In the genomic region with DNA sequence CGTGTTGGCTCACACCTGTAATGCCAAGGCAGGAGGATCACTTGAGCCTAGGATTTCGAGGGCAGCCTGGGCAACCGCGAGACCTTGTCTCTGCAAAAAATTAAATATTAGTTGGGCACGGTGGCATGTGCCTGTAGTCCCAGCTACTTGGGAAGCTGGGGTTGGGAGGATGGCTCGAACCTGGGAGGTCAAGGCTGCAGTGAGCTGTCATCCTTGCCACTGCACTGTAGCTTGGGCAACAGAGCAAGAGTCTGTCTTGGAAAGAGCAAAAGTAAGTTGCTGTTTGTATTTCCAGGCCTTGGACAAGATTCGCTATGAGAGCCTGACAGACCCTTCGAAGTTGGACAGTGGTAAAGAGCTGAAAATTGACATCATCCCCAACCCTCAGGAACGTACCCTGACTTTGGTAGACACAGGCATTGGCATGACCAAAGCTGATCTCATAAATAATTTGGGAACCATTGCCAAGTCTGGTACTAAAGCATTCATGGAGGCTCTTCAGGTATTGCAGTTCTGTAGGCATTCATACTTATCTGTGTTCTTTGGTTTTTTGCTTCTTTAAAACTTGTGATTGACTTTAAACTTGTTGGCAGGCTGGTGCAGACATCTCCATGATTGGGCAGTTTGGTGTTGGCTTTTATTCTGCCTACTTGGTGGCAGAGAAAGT, we compare ENCODE assay signal across 10 cellular contexts. TPM values are rescaled to one million over a fixed set of nuclear protein-coding genes. Genes with fewer than 3 reads are reported as not detected.
DNase-seq lines count a peak whose midpoint lies in the region; ATAC-seq lines count a peak whose summit lies in the region.
"Had no signal": no experiment of that assay in that cellular context is flagged by ENCODE, and none has a peak within 500 bp of the region (broad histone marks: within the 10 kb centered on the region; RNA-seq: fewer than 3 reads in every experiment).

No MANE protein-coding gene starts in this region.

- POLR2A ChIA-PET in activated CD4-positive, alpha-beta T cell treated with anti-CD3 and anti-CD28 coated beads, Interleukin-2, amount 10 ng/mL, durations not matched to agents 7 days and 5 days (lab: Charles Lee): interaction anchor here (0.8 kb wide), 1 partner anchor 8 kb away, joined by 3 read pairs; a partner anchor contains a TSS

- H3K36me3 Mint-ChIP-seq in activated CD4-positive, alpha-beta T cell treated with anti-CD3 and anti-CD28 coated beads, Interleukin-2, amount 10 ng/mL, durations not matched to agents 7 days and 5 days (ENCODE audit: low read depth): peaks cover 69% of the 10 kb centered on the region
- peaks cover 67% of the 10 kb centered on the region for H3K36me3 Mint-ChIP-seq in activated T-helper 1 cell treated with anti-CD3 and anti-CD28 coated beads, Interleukin-12 subunit alpha, Interleukin-12 subunit beta, Interleukin-2, Interleukin-4 antibody, amounts not matched to agents 30 ng/mL and 10 ng/mL and 1 ng/mL, durations not matched to agents 14 hours and 24 hours and 36 hours (ENCODE audit: low read depth)

- CTCF ChIA-PET in activated CD4-positive, alpha-beta T cell treated with anti-CD3 and anti-CD28 coated beads, Interleukin-2, amount 10 ng/mL, durations not matched to agents 7 days and 5 days (lab: Charles Lee): interaction anchor here (2.6 to 7.8 kb wide), 2 partner anchors 6 to 19 kb away, joined by 7 to 66 read pairs; a partner anchor contains a TSS

- peak overlapping the region; percentile 95 for H3K27ac Mint-ChIP-seq in activated CD4-positive, alpha-beta T cell treated with anti-CD3 and anti-CD28 coated beads, Interleukin-2, amount 10 ng/mL, durations not matched to agents 7 days and 5 days
- H3K27ac Mint-ChIP-seq in activated T-helper 1 cell treated with anti-CD3 and anti-CD28 coated beads, Interleukin-12 subunit alpha, Interleukin-12 subunit beta, Interleukin-2, Interleukin-4 antibody, amounts not matched to agents 30 ng/mL and 10 ng/mL and 1 ng/mL, durations not matched to agents 14 hours and 24 hours and 36 hours: peak overlapping the region; percentile 98
- peak overlapping the region; percentile 100 for H3K27ac Mint-ChIP-seq in stimulated activated naive CD8-positive, alpha-beta T cell treated with anti-CD3 and anti-CD28 coated beads, Interleukin-15, amount 100 ng/mL, for 72 hours

- H3K9me3 ChIP-seq in iPS-18a (ENCODE audit: control insufficient read depth, low read depth, low read length): no peaks in the 10 kb centered on the region

- H3K27me3 Mint-ChIP-seq in activated CD4-positive, alpha-beta T cell treated with anti-CD3 and anti-CD28 coated beads, Interleukin-2, amount 10 ng/mL, durations not matched to agents 7 days and 5 days: no peaks in the 10 kb centered on the region
- H3K27me3 Mint-ChIP-seq in activated T-helper 1 cell treated with anti-CD3 and anti-CD28 coated beads, Interleukin-12 subunit alpha, Interleukin-12 subunit beta, Interleukin-2, Interleukin-4 antibody, amounts not matched to agents 30 ng/mL and 10 ng/mL and 1 ng/mL, durations not matched to agents 14 hours and 24 hours and 36 hours (ENCODE audit: insufficient read depth): no peaks in the 10 kb centered on the region
- no peaks in the 10 kb centered on the region for H3K27me3 Mint-ChIP-seq in stimulated activated naive CD8-positive, alpha-beta T cell treated with anti-CD3 and anti-CD28 coated beads, Interleukin-15, amount 100 ng/mL, for 72 hours

- no peak for DNase-seq in activated CD4-positive, alpha-beta T cell treated with anti-CD3 and anti-CD28 coated beads, Interleukin-2, amount 10 ng/mL, durations not matched to agents 7 days and 5 days
- no peak for DNase-seq in activated CD4-positive, alpha-beta T cell treated with anti-CD3 and anti-CD28 coated beads, Interleukin-2, amount 50 U/mL, for 48 hours
- DNase-seq in activated T-helper 1 cell treated with anti-CD3 and anti-CD28 coated beads, Interleukin-12 subunit alpha, Interleukin-12 subunit beta, Interleukin-2, Interleukin-4 antibody, amounts not matched to agents 30 ng/mL and 10 ng/mL and 1 ng/mL, durations not matched to agents 14 hours and 24 hours and 36 hours (ENCODE audit: low spot score): no peak
- DNase-seq in stimulated activated naive CD8-positive, alpha-beta T cell treated with anti-CD3 and anti-CD28 coated beads, Interleukin-15, amount 100 ng/mL, for 72 hours: no peak
- DNase-seq in NCI-H2081 treated with DMSO at 0.1 percent for 48 hours (lab: John Stamatoyannopoulos, UW): no peak
- DNase-seq in UCSD-AML1 (lab: John Stamatoyannopoulos, UW; ENCODE audit: unreplicated experiment): no peak
- no peak for DNase-seq in AG20443 (ENCODE audit: low spot score)
- DNase-seq: stimulated activated CD4-positive, alpha-beta T cell treated with anti-CD3 and anti-CD28 coated beads, Interleukin-1b, Interleukin-23, amount 100 ng/mL, for 48 hours had no signal

- H3K27me3 ChIP-seq in iPS-18a (ENCODE audit: control insufficient read depth, insufficient read depth, low read length): peaks cover 4% of the 10 kb centered on the region

- H3K4me1 Mint-ChIP-seq in activated CD4-positive, alpha-beta T cell treated with anti-CD3 and anti-CD28 coated beads, Interleukin-2, amount 10 ng/mL, durations not matched to agents 7 days and 5 days: peaks cover 66% of the 10 kb centered on the region
- H3K4me1 Mint-ChIP-seq in activated T-helper 1 cell treated with anti-CD3 and anti-CD28 coated beads, Interleukin-12 subunit alpha, Interleukin-12 subunit beta, Interleukin-2, Interleukin-4 antibody, amounts not matched to agents 30 ng/mL and 10 ng/mL and 1 ng/mL, durations not matched to agents 14 hours and 24 hours and 36 hours (ENCODE audit: low read depth): peaks cover 68% of the 10 kb centered on the region
- peaks cover 84% of the 10 kb centered on the region for H3K4me1 Mint-ChIP-seq in stimulated activated naive CD8-positive, alpha-beta T cell treated with anti-CD3 and anti-CD28 coated beads, Interleukin-15, amount 100 ng/mL, for 72 hours

- no peak overlapping the region for H3K27ac ChIP-seq in iPS-18a (ENCODE audit: low read length)

- intact Hi-C loops in activated T-helper 1 cell treated with anti-CD3 and anti-CD28 coated beads, Interleukin-12 subunit alpha, Interleukin-12 subunit beta, Interleukin-2, Interleukin-4 antibody, amounts not matched to agents 30 ng/mL and 10 ng/mL and 1 ng/mL, durations not matched to agents 14 hours and 24 hours and 36 hours (cut with micrococcal nuclease): loop anchor here (5.0 kb wide), 2 partner anchors 477 to 622 kb away; a partner anchor contains a TSS

- H3K9ac ChIP-seq in iPS-18a (ENCODE audit: low read length): peak overlapping the region; percentile 92

- H3K9me3 Mint-ChIP-seq in activated CD4-positive, alpha-beta T cell treated with anti-CD3 and anti-CD28 coated beads, Interleukin-2, amount 10 ng/mL, durations not matched to agents 7 days and 5 days: no peaks in the 10 kb centered on the region
- H3K9me3 Mint-ChIP-seq in activated T-helper 1 cell treated with anti-CD3 and anti-CD28 coated beads, Interleukin-12 subunit alpha, Interleukin-12 subunit beta, Interleukin-2, Interleukin-4 antibody, amounts not matched to agents 30 ng/mL and 10 ng/mL and 1 ng/mL, durations not matched to agents 14 hours and 24 hours and 36 hours: no peaks in the 10 kb centered on the region
- no peaks in the 10 kb centered on the region for H3K9me3 Mint-ChIP-seq in stimulated activated naive CD8-positive, alpha-beta T cell treated with anti-CD3 and anti-CD28 coated beads, Interleukin-15, amount 100 ng/mL, for 72 hours

- H3K36me3 ChIP-seq in iPS-18a (ENCODE audit: control insufficient read depth, low read depth, low read length): peaks cover 63% of the 10 kb centered on the region

- H3K4me1 ChIP-seq in iPS-18a (ENCODE audit: control insufficient read depth, low read depth, low read length): peaks cover 17% of the 10 kb centered on the region

- no peak for ATAC-seq in stimulated activated naive CD8-positive, alpha-beta T cell treated with anti-CD3 and anti-CD28 coated beads, Interleukin-15, amount 100 ng/mL, for 72 hours

- H3K4me3 Mint-ChIP-seq in activated CD4-positive, alpha-beta T cell treated with anti-CD3 and anti-CD28 coated beads, Interleukin-2, amount 10 ng/mL, durations not matched to agents 7 days and 5 days: peak overlapping the region; percentile 99
- H3K4me3 Mint-ChIP-seq in activated T-helper 1 cell treated with anti-CD3 and anti-CD28 coated beads, Interleukin-12 subunit alpha, Interleukin-12 subunit beta, Interleukin-2, Interleukin-4 antibody, amounts not matched to agents 30 ng/mL and 10 ng/mL and 1 ng/mL, durations not matched to agents 14 hours and 24 hours and 36 hours: peak overlapping the region; percentile 96
- H3K4me3 Mint-ChIP-seq in stimulated activated naive CD8-positive, alpha-beta T cell treated with anti-CD3 and anti-CD28 coated beads, Interleukin-15, amount 100 ng/mL, for 72 hours: peak overlapping the region; percentile 99

- H3K4me3 ChIP-seq in iPS-18a (ENCODE audit: low read length): peak overlapping the region; percentile 84

RNA-seq across cellular contexts. Expression of a gene that starts 2.3 kb away (rescaled TPM):
- total RNA-seq in activated CD4-positive, alpha-beta T cell treated with anti-CD3 and anti-CD28 coated beads, Interleukin-2, amount 10 ng/mL, durations not matched to agents 7 days and 5 days: 100 to 1,000 TPM; 522 to 571 TPM
- 2,065 and 2,095 TPM in 2 replicates for total RNA-seq in activated T-helper 1 cell treated with anti-CD3 and anti-CD28 coated beads, Interleukin-12 subunit alpha, Interleukin-12 subunit beta, Interleukin-2, Interleukin-4 antibody, amounts not matched to agents 30 ng/mL and 10 ng/mL and 1 ng/mL, durations not matched to agents 14 hours and 24 hours and 36 hours

RNA-seq across cellular contexts. Expression of a gene that starts 8.1 kb away (rescaled TPM):
- total RNA-seq in activated CD4-positive, alpha-beta T cell treated with anti-CD3 and anti-CD28 coated beads, Interleukin-2, amount 10 ng/mL, durations not matched to agents 7 days and 5 days: 10 to 100 TPM; 29.5 to 30.1 TPM
- 29.2 and 30.1 TPM in 2 replicates for total RNA-seq in activated T-helper 1 cell treated with anti-CD3 and anti-CD28 coated beads, Interleukin-12 subunit alpha, Interleukin-12 subunit beta, Interleukin-2, Interleukin-4 antibody, amounts not matched to agents 30 ng/mL and 10 ng/mL and 1 ng/mL, durations not matched to agents 14 hours and 24 hours and 36 hours

RNA-seq across cellular contexts. Expression of a gene that starts 16.1 kb away (rescaled TPM):
- total RNA-seq in activated CD4-positive, alpha-beta T cell treated with anti-CD3 and anti-CD28 coated beads, Interleukin-2, amount 10 ng/mL, durations not matched to agents 7 days and 5 days: 10 to 100 TPM; 14.7 to 15.3 TPM
- 23.2 and 29.0 TPM in 2 replicates for total RNA-seq in activated T-helper 1 cell treated with anti-CD3 and anti-CD28 coated beads, Interleukin-12 subunit alpha, Interleukin-12 subunit beta, Interleukin-2, Interleukin-4 antibody, amounts not matched to agents 30 ng/mL and 10 ng/mL and 1 ng/mL, durations not matched to agents 14 hours and 24 hours and 36 hours

RNA-seq across cellular contexts. Expression of a gene that starts 21.0 kb away (rescaled TPM):
- total RNA-seq in activated CD4-positive, alpha-beta T cell treated with anti-CD3 and anti-CD28 coated beads, Interleukin-2, amount 10 ng/mL, durations not matched to agents 7 days and 5 days: not detected
- 0.29 TPM in 1 of 2 replicates, not detected in the other for total RNA-seq in activated T-helper 1 cell treated with anti-CD3 and anti-CD28 coated beads, Interleukin-12 subunit alpha, Interleukin-12 subunit beta, Interleukin-2, Interleukin-4 antibody, amounts not matched to agents 30 ng/mL and 10 ng/mL and 1 ng/mL, durations not matched to agents 14 hours and 24 hours and 36 hours
- total RNA-seq: aorta had no signal

RNA-seq across cellular contexts. Expression of a gene that starts 25.8 kb away (rescaled TPM):
- 10 to 100 TPM; 38.5 to 46.9 TPM for total RNA-seq in activated CD4-positive, alpha-beta T cell treated with anti-CD3 and anti-CD28 coated beads, Interleukin-2, amount 10 ng/mL, durations not matched to agents 7 days and 5 days
- 121 and 122 TPM in 2 replicates for total RNA-seq in activated T-helper 1 cell treated with anti-CD3 and anti-CD28 coated beads, Interleukin-12 subunit alpha, Interleukin-12 subunit beta, Interleukin-2, Interleukin-4 antibody, amounts not matched to agents 30 ng/mL and 10 ng/mL and 1 ng/mL, durations not matched to agents 14 hours and 24 hours and 36 hours
